ENCODE assay signal across 1 cellular context in genomic region chr18:62714671-62715438, GRCh38.
TF ChIP-seq lines count a peak whose summit lies in the region.

No MANE protein-coding gene starts in this region.

TF ChIP-seq in HepG2, 621 proteins besides CTCF, POLR2A, EP300 and RAD21 (continued from another document and continues in another):
- peak; percentile 73 for TF ChIP-seq CHD2 (IDR thresholded peaks at IDR 0.05; ENCODE audit: low read depth, low read length)
- TF ChIP-seq ATF4 (CRISPR knock-in tag; IDR thresholded peaks at IDR 0.05), result peak in 1 of 2 experiments; percentile 19; a peak in 1 of 4 replicates
- TF ChIP-seq, protein P1, sequence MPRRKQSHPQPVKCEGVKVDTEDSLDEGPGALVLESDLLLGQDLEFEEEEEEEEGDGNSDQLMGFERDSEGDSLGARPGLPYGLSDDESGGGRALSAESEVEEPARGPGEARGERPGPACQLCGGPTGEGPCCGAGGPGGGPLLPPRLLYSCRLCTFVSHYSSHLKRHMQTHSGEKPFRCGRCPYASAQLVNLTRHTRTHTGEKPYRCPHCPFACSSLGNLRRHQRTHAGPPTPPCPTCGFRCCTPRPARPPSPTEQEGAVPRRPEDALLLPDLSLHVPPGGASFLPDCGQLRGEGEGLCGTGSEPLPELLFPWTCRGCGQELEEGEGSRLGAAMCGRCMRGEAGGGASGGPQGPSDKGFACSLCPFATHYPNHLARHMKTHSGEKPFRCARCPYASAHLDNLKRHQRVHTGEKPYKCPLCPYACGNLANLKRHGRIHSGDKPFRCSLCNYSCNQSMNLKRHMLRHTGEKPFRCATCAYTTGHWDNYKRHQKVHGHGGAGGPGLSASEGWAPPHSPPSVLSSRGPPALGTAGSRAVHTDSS (CRISPR knock-in tag; conservative IDR thresholded peaks at IDR 0.05), result no peak
- TF ChIP-seq REPIN1 (CRISPR knock-in tag; IDR thresholded peaks at IDR 0.05; ENCODE audit: borderline replicate concordance, low read depth), result 0 out of 2 replicates have a peak, but pooled peaks have one; percentile 36
- TF ChIP-seq MYPOP (CRISPR knock-in tag; IDR thresholded peaks at IDR 0.05), result no peak
- TF ChIP-seq, protein P2, sequence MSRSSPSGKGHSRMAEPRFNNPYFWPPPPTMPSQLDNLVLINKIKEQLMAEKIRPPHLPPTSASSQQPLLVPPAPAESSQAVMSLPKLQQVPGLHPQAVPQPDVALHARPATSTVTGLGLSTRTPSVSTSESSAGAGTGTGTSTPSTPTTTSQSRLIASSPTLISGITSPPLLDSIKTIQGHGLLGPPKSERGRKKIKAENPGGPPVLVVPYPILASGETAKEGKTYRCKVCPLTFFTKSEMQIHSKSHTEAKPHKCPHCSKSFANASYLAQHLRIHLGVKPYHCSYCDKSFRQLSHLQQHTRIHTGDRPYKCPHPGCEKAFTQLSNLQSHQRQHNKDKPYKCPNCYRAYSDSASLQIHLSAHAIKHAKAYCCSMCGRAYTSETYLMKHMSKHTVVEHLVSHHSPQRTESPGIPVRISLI (CRISPR knock-in tag; IDR thresholded peaks at IDR 0.05; ENCODE audit: borderline replicate concordance), result peak; percentile 10; the same call in 1 of the 2 replicates
- peak; percentile 99 for TF ChIP-seq HCFC1 (IDR thresholded peaks at IDR 0.05; ENCODE audit: low read depth, low read length)
- TF ChIP-seq ZNF546 (CRISPR knock-in tag; conservative IDR thresholded peaks at IDR 0.05), result no peak
- TF ChIP-seq ZNF720 (CRISPR knock-in tag; IDR thresholded peaks at IDR 0.05), result no peak
- TF ChIP-seq YEATS4 (CRISPR knock-in tag; IDR thresholded peaks at IDR 0.05; ENCODE audit: borderline replicate concordance), result peak; percentile 66
- TF ChIP-seq ZNF709 (CRISPR knock-in tag; IDR thresholded peaks at IDR 0.05), result no peak
- no peak; the same call in 1 of the 2 replicates for TF ChIP-seq KAT7 (CRISPR knock-in tag; IDR thresholded peaks at IDR 0.05; ENCODE audit: borderline replicate concordance)
- no peak for TF ChIP-seq ZNF605 (CRISPR knock-in tag; IDR thresholded peaks at IDR 0.05)
- 0 out of 2 replicates have a peak, but pooled peaks have one; percentile 16 for TF ChIP-seq RXRB (CRISPR knock-in tag; IDR thresholded peaks at IDR 0.05; ENCODE audit: borderline replicate concordance)
- peak; percentile 67 for TF ChIP-seq ZNF781 (CRISPR knock-in tag; IDR thresholded peaks at IDR 0.05; ENCODE audit: borderline replicate concordance, not compliant biosample characterization)
- peak; percentile 61 for TF ChIP-seq RXRA (CRISPR knock-in tag; IDR thresholded peaks at IDR 0.05)
- TF ChIP-seq ZNF30 (CRISPR knock-in tag; IDR thresholded peaks at IDR 0.05), result no peak
- peak; percentile 77; the same call in 1 of the 2 replicates for TF ChIP-seq ZNF136 (CRISPR knock-in tag; IDR thresholded peaks at IDR 0.05; ENCODE audit: low read depth)
- TF ChIP-seq SP1 (IDR thresholded peaks at IDR 0.05), result no peak
- peak; percentile 50 for TF ChIP-seq SP1 (CRISPR knock-in tag; IDR thresholded peaks at IDR 0.05)
- no peak for TF ChIP-seq NFE2L1 (CRISPR knock-in tag; IDR thresholded peaks at IDR 0.05; ENCODE audit: borderline replicate concordance)
- TF ChIP-seq NR1H2 (CRISPR knock-in tag; IDR thresholded peaks at IDR 0.05; ENCODE audit: borderline replicate concordance, low read depth), result no peak
- TF ChIP-seq GABPB1 (CRISPR knock-in tag; IDR thresholded peaks at IDR 0.05), result peak; percentile 80
- no peak; the same call in 1 of the 2 replicates for TF ChIP-seq MTERF4 (CRISPR knock-in tag; IDR thresholded peaks at IDR 0.05)
- no peak for TF ChIP-seq RELA (CRISPR knock-in tag; IDR thresholded peaks at IDR 0.05)
- TF ChIP-seq MAF1 (CRISPR knock-in tag; IDR thresholded peaks at IDR 0.05; ENCODE audit: borderline replicate concordance), result peak; percentile 22; the same call in 1 of the 2 replicates
- peak; percentile 59; the same call in 1 of the 2 replicates for TF ChIP-seq ZFX (CRISPR knock-in tag; IDR thresholded peaks at IDR 0.05; ENCODE audit: low read depth)
- peak; percentile 1; the same call in 1 of the 2 replicates for TF ChIP-seq ZNF263 (CRISPR knock-in tag; IDR thresholded peaks at IDR 0.05)
- no peak for TF ChIP-seq ZNF83 (CRISPR knock-in tag; IDR thresholded peaks at IDR 0.05; ENCODE audit: borderline replicate concordance)
- TF ChIP-seq ARNTL (CRISPR knock-in tag; IDR thresholded peaks at IDR 0.05), result peak; percentile 79
- TF ChIP-seq ZNF24 (IDR thresholded peaks at IDR 0.05), result no peak
- peak; percentile 4 for TF ChIP-seq HNRNPK (IDR thresholded peaks at IDR 0.05; ENCODE audit: low read depth, low read length, poor library complexity, severe bottlenecking)
- peak; percentile 88; the same call in 1 of the 2 replicates for TF ChIP-seq FOXJ3 (CRISPR knock-in tag; IDR thresholded peaks at IDR 0.05; ENCODE audit: borderline replicate concordance)
- TF ChIP-seq, protein P3, sequence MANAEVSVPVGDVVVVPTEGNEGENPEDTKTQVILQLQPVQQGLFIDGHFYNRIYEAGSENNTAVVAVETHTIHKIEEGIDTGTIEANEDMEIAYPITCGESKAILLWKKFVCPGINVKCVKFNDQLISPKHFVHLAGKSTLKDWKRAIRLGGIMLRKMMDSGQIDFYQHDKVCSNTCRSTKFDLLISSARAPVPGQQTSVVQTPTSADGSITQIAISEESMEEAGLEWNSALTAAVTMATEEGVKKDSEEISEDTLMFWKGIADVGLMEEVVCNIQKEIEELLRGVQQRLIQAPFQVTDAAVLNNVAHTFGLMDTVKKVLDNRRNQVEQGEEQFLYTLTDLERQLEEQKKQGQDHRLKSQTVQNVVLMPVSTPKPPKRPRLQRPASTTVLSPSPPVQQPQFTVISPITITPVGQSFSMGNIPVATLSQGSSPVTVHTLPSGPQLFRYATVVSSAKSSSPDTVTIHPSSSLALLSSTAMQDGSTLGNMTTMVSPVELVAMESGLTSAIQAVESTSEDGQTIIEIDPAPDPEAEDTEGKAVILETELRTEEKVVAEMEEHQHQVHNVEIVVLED (CRISPR knock-in tag; IDR thresholded peaks at IDR 0.05; ENCODE audit: borderline replicate concordance), result peak; percentile 94
- TF ChIP-seq BHLHE40 (IDR thresholded peaks at IDR 0.05; ENCODE audit: low read length), result peak; percentile 91
- 0 out of 2 replicates have a peak, but pooled peaks have one; percentile 14 for TF ChIP-seq PHF21A (CRISPR knock-in tag; IDR thresholded peaks at IDR 0.05)
- peak; percentile 59; the same call in 1 of the 2 replicates for TF ChIP-seq ARNT2 (CRISPR knock-in tag; IDR thresholded peaks at IDR 0.05; ENCODE audit: low read depth)
- TF ChIP-seq, protein P4, sequence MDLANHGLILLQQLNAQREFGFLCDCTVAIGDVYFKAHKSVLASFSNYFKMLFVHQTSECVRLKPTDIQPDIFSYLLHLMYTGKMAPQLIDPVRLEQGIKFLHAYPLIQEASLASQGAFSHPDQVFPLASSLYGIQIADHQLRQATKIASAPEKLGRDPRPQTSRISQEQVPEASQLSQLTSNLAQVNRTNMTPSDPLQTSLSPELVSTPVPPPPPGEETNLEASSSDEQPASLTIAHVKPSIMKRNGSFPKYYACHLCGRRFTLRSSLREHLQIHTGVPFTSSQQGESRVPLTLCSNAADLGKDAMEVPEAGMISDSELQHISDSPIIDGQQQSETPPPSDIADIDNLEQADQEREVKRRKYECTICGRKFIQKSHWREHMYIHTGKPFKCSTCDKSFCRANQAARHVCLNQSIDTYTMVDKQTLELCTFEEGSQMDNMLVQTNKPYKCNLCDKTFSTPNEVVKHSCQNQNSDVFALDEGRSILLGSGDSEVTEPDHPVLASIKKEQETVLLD (CRISPR knock-in tag; IDR thresholded peaks at IDR 0.05; ENCODE audit: low read depth), result no peak
- no peak for TF ChIP-seq ZNF17 (CRISPR knock-in tag; IDR thresholded peaks at IDR 0.05)
- peak; percentile 100 for TF ChIP-seq THAP11 (CRISPR knock-in tag; IDR thresholded peaks at IDR 0.05)
- TF ChIP-seq NRL (CRISPR knock-in tag; IDR thresholded peaks at IDR 0.05; ENCODE audit: borderline replicate concordance), result 0 out of 2 replicates have a peak, but pooled peaks have one; percentile 33
- TF ChIP-seq, protein P5, sequence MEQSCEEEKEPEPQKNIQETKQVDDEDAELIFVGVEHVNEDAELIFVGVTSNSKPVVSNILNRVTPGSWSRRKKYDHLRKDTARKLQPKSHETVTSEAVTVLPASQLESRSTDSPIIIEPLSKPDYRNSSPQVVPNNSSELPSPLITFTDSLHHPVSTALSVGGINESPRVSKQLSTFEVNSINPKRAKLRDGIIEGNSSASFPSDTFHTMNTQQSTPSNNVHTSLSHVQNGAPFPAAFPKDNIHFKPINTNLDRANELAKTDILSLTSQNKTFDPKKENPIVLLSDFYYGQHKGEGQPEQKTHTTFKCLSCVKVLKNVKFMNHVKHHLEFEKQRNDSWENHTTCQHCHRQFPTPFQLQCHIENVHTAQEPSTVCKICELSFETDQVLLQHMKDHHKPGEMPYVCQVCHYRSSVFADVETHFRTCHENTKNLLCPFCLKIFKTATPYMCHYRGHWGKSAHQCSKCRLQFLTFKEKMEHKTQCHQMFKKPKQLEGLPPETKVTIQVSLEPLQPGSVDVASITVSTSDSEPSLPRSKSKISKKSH (CRISPR knock-in tag; IDR thresholded peaks at IDR 0.05; ENCODE audit: borderline replicate concordance), result 0 out of 2 replicates have a peak, but pooled peaks have one; percentile 30
- TF ChIP-seq ZNF251 (CRISPR knock-in tag; IDR thresholded peaks at IDR 0.05), result no peak
- TF ChIP-seq, protein P6, sequence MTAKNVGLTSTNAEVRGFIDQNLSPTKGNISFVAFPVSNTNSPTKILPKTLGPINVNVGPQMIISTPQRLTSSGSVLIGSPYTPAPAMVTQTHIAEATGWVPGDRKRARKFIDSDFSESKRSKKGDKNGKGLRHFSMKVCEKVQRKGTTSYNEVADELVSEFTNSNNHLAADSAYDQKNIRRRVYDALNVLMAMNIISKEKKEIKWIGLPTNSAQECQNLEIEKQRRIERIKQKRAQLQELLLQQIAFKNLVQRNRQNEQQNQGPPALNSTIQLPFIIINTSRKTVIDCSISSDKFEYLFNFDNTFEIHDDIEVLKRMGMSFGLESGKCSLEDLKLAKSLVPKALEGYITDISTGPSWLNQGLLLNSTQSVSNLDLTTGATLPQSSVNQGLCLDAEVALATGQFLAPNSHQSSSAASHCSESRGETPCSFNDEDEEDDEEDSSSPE (CRISPR knock-in tag; IDR thresholded peaks at IDR 0.05), result peak; percentile 88
- peak; percentile 85 for TF ChIP-seq MNT (IDR thresholded peaks at IDR 0.05)
- no peak for TF ChIP-seq SOX6 (IDR thresholded peaks at IDR 0.05)
- TF ChIP-seq SOX6 (CRISPR knock-in tag; IDR thresholded peaks at IDR 0.05), result peak; percentile 76
- TF ChIP-seq FOXP4 (CRISPR knock-in tag; IDR thresholded peaks at IDR 0.05), result peak; percentile 82
- TF ChIP-seq GATAD1 (CRISPR knock-in tag; IDR thresholded peaks at IDR 0.05), result peak; percentile 47; the same call in 1 of the 2 replicates
- no peak for TF ChIP-seq THYN1 (CRISPR knock-in tag; IDR thresholded peaks at IDR 0.05; ENCODE audit: borderline replicate concordance, low read depth)
- peak; percentile 44; the same call in 1 of the 2 replicates for TF ChIP-seq SP5 (CRISPR knock-in tag; IDR thresholded peaks at IDR 0.05; ENCODE audit: borderline replicate concordance, low read depth)
- TF ChIP-seq SALL2 (CRISPR knock-in tag; IDR thresholded peaks at IDR 0.05), result peak; percentile 80
- TF ChIP-seq SSRP1 (CRISPR knock-in tag; IDR thresholded peaks at IDR 0.05), result 0 out of 2 replicates have a peak, but pooled peaks have one; percentile 31
- peak; percentile 81; the same call in 2 of the 3 replicates for TF ChIP-seq MXI1 (IDR thresholded peaks at IDR 0.05; ENCODE audit: borderline replicate concordance, low read depth, low read length)
